In genomic region chr20:47428164-47428563, GRCh38 we compare ENCODE assay signal across 15 cellular contexts.
"Had no signal": no experiment of that assay in that cellular context is flagged by ENCODE, and none has a peak within 500 bp of the region (broad histone marks: within the 10 kb centered on the region; RNA-seq: fewer than 3 reads in every experiment).

No MANE protein-coding gene starts in this region.

- DNase-seq: activated CD4-positive, alpha-beta T cell treated with anti-CD3 and anti-CD28 coated beads, Interleukin-2, amount 50 U/mL, for 4 hours; activated gamma-delta T cell; colonic mucosa; erythroblast; foreskin melanocyte; glutamatergic neuron; hippocampal formation; left ventricle myocardium inferior; mucosa of descending colon; naive B cell; stimulated activated naive CD8-positive, alpha-beta T cell treated with anti-CD3 and anti-CD28 coated beads, Interleukin-15, amount 100 ng/mL, for 72 hours; T-helper 17 cell; upper lobe of right lung; WERI-Rb-1 had no signal

- H3K27me3 ChIP-seq: ascending aorta, colonic mucosa, upper lobe of right lung had no signal

- H3K4me3 ChIP-seq: ascending aorta, colonic mucosa, left ventricle myocardium inferior, mucosa of descending colon, upper lobe of right lung had no signal

- H3K36me3 ChIP-seq: ascending aorta, colonic mucosa, left ventricle myocardium inferior, upper lobe of right lung, WERI-Rb-1 had no signal

- H3K27ac ChIP-seq: ascending aorta, colonic mucosa, left ventricle myocardium inferior, upper lobe of right lung, WERI-Rb-1 had no signal

- H3K4me1 ChIP-seq: ascending aorta, colonic mucosa, left ventricle myocardium inferior had no signal

- H3K9me3 ChIP-seq: colonic mucosa had no signal
